25 cellular contexts compared by ENCODE assay signal in the genomic region with DNA sequence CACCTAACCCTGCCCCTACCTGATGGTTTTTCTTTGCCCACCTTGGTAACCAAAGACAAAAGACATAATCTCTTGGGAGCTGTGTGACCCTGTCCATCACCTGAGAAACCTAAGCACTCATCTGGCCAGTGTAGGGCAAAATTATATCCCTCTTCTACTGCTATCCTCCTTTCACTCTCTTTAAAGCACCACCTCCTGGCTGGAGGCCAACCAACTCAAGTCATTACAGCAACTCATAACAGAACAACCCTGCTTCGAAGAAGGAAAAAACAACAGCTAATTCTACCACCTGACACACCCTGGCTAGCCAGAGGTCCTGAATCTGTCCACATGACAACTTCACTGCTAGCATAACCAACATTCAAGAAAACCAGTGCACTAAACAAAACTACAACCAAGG. TPM values are rescaled to one million over a fixed set of nuclear protein-coding genes. Genes with fewer than 3 reads are reported as not detected.
A peak's percentile ranks its signal among the peaks of the same experiment; 100 is the strongest.
DNase-seq lines count a peak whose midpoint lies in the region; ATAC-seq and TF ChIP-seq lines count a peak whose summit lies in the region.
"Had no signal": no experiment of that assay in that cellular context is flagged by ENCODE, and none has a peak within 500 bp of the region (broad histone marks: within the 10 kb centered on the region; RNA-seq: fewer than 3 reads in every experiment).

No MANE protein-coding gene starts in this region.

- H3K9ac ChIP-seq in mammary epithelial cell (ENCODE audit: insufficient read depth, low read length) = no peak overlapping the region

- ATAC-seq in HG02798 (IDR thresholded peaks at IDR 0.05; ENCODE audit: poor library complexity, unreplicated experiment) (peak; percentile 46), GM18519 (IDR thresholded peaks at IDR 0.05; ENCODE audit: low FRiP score, unreplicated experiment) (no peak)
- no peak for ATAC-seq in activated CD4-positive, CD25-positive, alpha-beta regulatory T cell treated with anti-CD3 and anti-CD28 coated beads, Interleukin-2, amount 50 U/mL, for 24 hours
- ATAC-seq: gastrocnemius medialis; left lung; stimulated activated naive CD8-positive, alpha-beta T cell treated with anti-CD3 and anti-CD28 coated beads, Interleukin-15, amount 100 ng/mL, for 72 hours had no signal

- WGBS in mammary epithelial cell (ENCODE audit: low coverage, missing lambda C conversion rate) = 43% methylated on average over 1 of the region's 1 CpG

- TF ChIP-seq CTCF in mammary epithelial cell (conservative IDR thresholded peaks at IDR 0.05 in 1 of 2, IDR thresholded peaks at IDR 0.05 in 1 of 2; ENCODE audit: extremely low read depth in 1 of 2, insufficient read depth in 1 of 2, low read depth in 1 of 2, low read length in 2 of 2) (no peak), mesothelial cell of epicardium (IDR thresholded peaks at IDR 0.05; ENCODE audit: unreplicated experiment) (no peak)

- peak overlapping the region; percentile 91 for H3K27ac Mint-ChIP-seq in mesothelial cell of epicardium
- H3K27ac Mint-ChIP-seq: activated CD4-positive, alpha-beta T cell treated with anti-CD3 and anti-CD28 coated beads, Interleukin-2, amount 10 ng/mL, durations not matched to agents 7 days and 5 days had no signal

- no peak overlapping the region for H3K4me3 ChIP-seq in mammary epithelial cell (replicated peaks in 1 of 3; ENCODE audit: insufficient read depth in 1 of 3, low read depth in 2 of 3, low read length in 3 of 3)
- H3K4me3 ChIP-seq: gastrocnemius medialis, left lung, prostate gland, skin epidermis, upper lobe of left lung had no signal

- H3K36me3 ChIP-seq in mammary epithelial cell (ENCODE audit: insufficient read depth, low read length) = no peaks in the 10 kb centered on the region
- H3K36me3 ChIP-seq: gastrocnemius medialis, left lung, prostate gland, upper lobe of left lung had no signal

- H3K4me1 ChIP-seq in mammary epithelial cell (ENCODE audit: insufficient read depth, low read length) = peaks cover 19% of the 10 kb centered on the region
- H3K4me1 ChIP-seq: gastrocnemius medialis, left lung, prostate gland, upper lobe of left lung had no signal

- CTCF ChIA-PET in mammary epithelial cell (lab: Charles Lee; ENCODE audit: low non-redundant PET) = no interaction called here

- peaks cover 33% of the 10 kb centered on the region for H3K9me3 Mint-ChIP-seq in mesothelial cell of epicardium
- H3K9me3 Mint-ChIP-seq: activated CD4-positive, alpha-beta T cell treated with anti-CD3 and anti-CD28 coated beads, Interleukin-2, amount 10 ng/mL, durations not matched to agents 7 days and 5 days had no signal

- DNase-seq in DMS 273 (lab: John Stamatoyannopoulos, UW; ENCODE audit: unreplicated experiment) (peak; percentile 23), DMS 273 treated with DMSO at 0.1 percent for 48 hours (lab: John Stamatoyannopoulos, UW) (no peak), mammary epithelial cell (peak; percentile 36), mesothelial cell of epicardium (ENCODE audit: low spot score in 2 of 2, unreplicated experiment in 2 of 2) (no peak), AG08396 (ENCODE audit: low spot score) (no peak)
- DNase-seq: activated CD4-positive, alpha-beta T cell treated with anti-CD3 and anti-CD28 coated beads, Interleukin-2, amount 10 ng/mL, durations not matched to agents 7 days and 5 days; activated effector memory CD4-positive, alpha-beta T cell treated with Interleukin-2 at 50 U/mL for 16 hours; AML-193; dermis blood vessel endothelial cell; gastrocnemius medialis; Kasumi-1; left lung; NCI-H1092; NCI-H2029 treated with DMSO at 0.1 percent for 48 hours; NCI-H510A; stimulated activated CD4-positive, alpha-beta T cell treated with anti-CD3 and anti-CD28 coated beads, Interleukin-2, amount 100 ng/mL, for 48 hours; stimulated activated naive CD8-positive, alpha-beta T cell treated with anti-CD3 and anti-CD28 coated beads, Interleukin-15, amount 100 ng/mL, for 72 hours; SW 1271; upper lobe of left lung had no signal

- H3K79me2 ChIP-seq in mammary epithelial cell (ENCODE audit: insufficient read depth, low read length) = no peaks in the 10 kb centered on the region

- no peaks in the 10 kb centered on the region for H3K27me3 ChIP-seq in mammary epithelial cell (ENCODE audit: insufficient read depth, low read length)
- H3K27me3 ChIP-seq: gastrocnemius medialis, left lung, upper lobe of left lung had no signal

- no peak overlapping the region for H3K27ac ChIP-seq in mammary epithelial cell (ENCODE audit: insufficient read depth, low read depth, low read length)
- H3K27ac ChIP-seq: 22Rv1, gastrocnemius medialis, left lung, prostate gland, upper lobe of left lung had no signal

- in situ Hi-C loops in mammary epithelial cell (cut with MboI; ENCODE audit: low sequenced_read_pairs in 2 of 2) = no loop called here

- dilution Hi-C loops in mammary epithelial cell (cut with HindIII; ENCODE audit: low sequenced_read_pairs) = no loop called here

- BruUV-seq in mammary epithelial cell (replicated peaks; lab: Mats Ljungman, UMichigan) = no TSS peak

- peaks cover 18% of the 10 kb centered on the region for H3K4me1 Mint-ChIP-seq in mesothelial cell of epicardium
- H3K4me1 Mint-ChIP-seq: activated CD4-positive, alpha-beta T cell treated with anti-CD3 and anti-CD28 coated beads, Interleukin-2, amount 10 ng/mL, durations not matched to agents 7 days and 5 days had no signal

- peaks cover 25% of the 10 kb centered on the region for H3K36me3 Mint-ChIP-seq in mesothelial cell of epicardium

- H3K4me3 Mint-ChIP-seq in mesothelial cell of epicardium = no peak overlapping the region
- H3K4me3 Mint-ChIP-seq: activated CD4-positive, alpha-beta T cell treated with anti-CD3 and anti-CD28 coated beads, Interleukin-2, amount 10 ng/mL, durations not matched to agents 7 days and 5 days; stimulated activated naive CD8-positive, alpha-beta T cell treated with anti-CD3 and anti-CD28 coated beads, Interleukin-15, amount 100 ng/mL, for 72 hours had no signal

- intact Hi-C loops in mammary epithelial cell (cut with micrococcal nuclease) = no loop called here

- H4K20me1 ChIP-seq in mammary epithelial cell (ENCODE audit: insufficient read depth, low read length) = no peaks in the 10 kb centered on the region

- peak overlapping the region; percentile 28 for H3K4me2 ChIP-seq in mammary epithelial cell (ENCODE audit: insufficient read depth, low read depth, low read length)

- H3K9me3 ChIP-seq in mammary epithelial cell (replicated peaks; ENCODE audit: insufficient read depth, low read length) = no peaks in the 10 kb centered on the region
- H3K9me3 ChIP-seq: gastrocnemius medialis, prostate gland had no signal

- peak overlapping the region; percentile 68 for H2AFZ ChIP-seq in mammary epithelial cell (ENCODE audit: low read depth, low read length)

- no peaks in the 10 kb centered on the region for H3K27me3 Mint-ChIP-seq in mesothelial cell of epicardium (ENCODE audit: low read depth)

RNA-seq across cellular contexts. Expression of a gene that starts 45.5 kb away (rescaled TPM):
- total RNA-seq in mammary epithelial cell (1 to 10 TPM; 1.3 to 1.4 TPM), mesothelial cell of epicardium (14.8 to 17.8 TPM (median 14.9 TPM) in 3 replicates)
- 0.92 TPM for polyA plus RNA-seq in mammary epithelial cell
- polyA minus RNA-seq in mammary epithelial cell = not detected

Comparison
In these comparisons a context has a peak if more than half of its experiments do, and no peak if none do; other contexts are left out.
1. DNase-seq: peak in DMS 273 (single experiment) and mammary epithelial cell (single experiment); none in DMS 273 treated with DMSO at 0.1 percent for 48 hours (single experiment), mesothelial cell of epicardium (0 of 2) and AG08396 (single experiment).